Comparison of ENCODE assay signal across 18 cellular contexts in the genomic region with DNA sequence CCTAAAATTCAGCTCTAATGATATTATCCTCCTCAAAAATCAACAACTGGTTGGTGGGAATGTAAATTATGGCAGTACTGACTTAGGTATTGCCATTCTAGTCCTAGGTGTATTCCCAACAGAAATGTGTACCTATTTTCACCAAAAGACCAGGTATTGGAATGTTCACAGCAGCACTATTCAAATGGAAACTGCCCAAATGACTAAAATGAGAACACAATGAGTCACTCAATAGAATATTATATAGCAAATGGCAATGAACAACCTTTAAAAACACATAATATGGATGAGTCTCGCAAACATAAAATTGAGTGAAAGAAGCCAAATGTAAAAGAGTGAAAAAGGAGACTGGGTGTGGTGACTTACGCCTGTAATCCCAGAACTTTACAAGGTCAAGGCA. TPM values are rescaled to one million over a fixed set of nuclear protein-coding genes. Genes with fewer than 3 reads are reported as not detected.
DNase-seq lines count a peak whose midpoint lies in the region; ATAC-seq, FAIRE-seq and TF ChIP-seq lines count a peak whose summit lies in the region.
"Had no signal": no experiment of that assay in that cellular context is flagged by ENCODE, and none has a peak within 500 bp of the region (broad histone marks: within the 10 kb centered on the region; RNA-seq: fewer than 3 reads in every experiment).

No MANE protein-coding gene starts in this region.

- H3K4me3 ChIP-seq in tibial nerve (no peak overlapping the region), pancreas (no peak overlapping the region)
- H3K4me3 ChIP-seq: GM23338 had no signal

- FAIRE-seq in pancreas (lab: Jason Lieb, UNC) = no peak
- FAIRE-seq: GM12892 had no signal

- H3K27ac ChIP-seq in foreskin keratinocyte (peak overlapping the region; percentile 52), tibial nerve (no peak overlapping the region), pancreas (no peak overlapping the region)

- no peak for DNase-seq in foreskin keratinocyte
- DNase-seq in NCI-H1930 (lab: John Stamatoyannopoulos, UW) = no peak
- DNase-seq in tibial nerve (ENCODE audit: low spot score in 2 of 2) = no peak
- DNase-seq in pancreas = no peak
- DNase-seq: COR-L47, GF-D8, MV-4-11, NCI-H1417, NCI-H2029, NCI-H2171 treated with DMSO at 0.1 percent for 48 hours, NCI-H510A, NCI-H774 had no signal

- no peaks in the 10 kb centered on the region for H3K36me3 ChIP-seq in tibial nerve
- H3K36me3 ChIP-seq in pancreas = no peaks in the 10 kb centered on the region

- no peaks in the 10 kb centered on the region for H3K9me3 ChIP-seq in tibial nerve
- no peaks in the 10 kb centered on the region for H3K9me3 ChIP-seq in pancreas

- TF ChIP-seq EP300 in tibial nerve (IDR thresholded peaks at IDR 0.05) = no peak

- 94 to 100% methylated on average over 2 of the region's 2 CpGs for WGBS in tibial nerve, 2 donors
- WGBS in pancreas, 2 donors = 95% methylated on average over 2 of the region's 2 CpGs

- intact Hi-C loops in pancreas (cut with DNase I) = no loop called here

- ATAC-seq in GM18868 (IDR thresholded peaks at IDR 0.05; ENCODE audit: unreplicated experiment) = peak; percentile 46
- peak; percentile 28 for ATAC-seq in GM21381 (IDR thresholded peaks at IDR 0.05; ENCODE audit: unreplicated experiment)
- ATAC-seq in HG03354 (IDR thresholded peaks at IDR 0.05; ENCODE audit: poor library complexity, severe bottlenecking, unreplicated experiment) = peak; percentile 29
- ATAC-seq in foreskin keratinocyte = no peak
- ATAC-seq in pancreas = no peak
- ATAC-seq: GM23338, Panc1 had no signal

- TF ChIP-seq CTCF in foreskin keratinocyte (conservative IDR thresholded peaks at IDR 0.05) (no peak), tibial nerve (IDR thresholded peaks at IDR 0.05) (no peak), pancreas (IDR thresholded peaks at IDR 0.05) (no peak)

- no peaks in the 10 kb centered on the region for H3K27me3 ChIP-seq in foreskin keratinocyte
- H3K27me3 ChIP-seq in tibial nerve = no peaks in the 10 kb centered on the region
- H3K27me3 ChIP-seq in pancreas = no peaks in the 10 kb centered on the region

- peaks cover 27% of the 10 kb centered on the region for H3K4me1 ChIP-seq in foreskin keratinocyte
- peaks cover 0 to 48% (median 24%) of the 10 kb centered on the region in 4 donors for H3K4me1 ChIP-seq in tibial nerve
- peaks cover 0 to 8% (median 8%) of the 10 kb centered on the region in 3 donors for H3K4me1 ChIP-seq in pancreas

- no peak for TF ChIP-seq POLR2A in tibial nerve (IDR thresholded peaks at IDR 0.05)

RNA-seq across cellular contexts. Expression of a gene that starts 44.9 kb away (rescaled TPM):
- total RNA-seq in foreskin keratinocyte = 99.9 and 107 TPM in 2 replicates
- polyA plus RNA-seq in foreskin keratinocyte = 115 and 131 TPM in 2 replicates
- total RNA-seq in tibial nerve = 10 to 100 TPM; 53.1 to 95.4 (median 72.9) TPM
- total RNA-seq in pancreas = 10 to 100 TPM in 5 of 6 donors, 1 to 10 TPM in 1; 7.9 to 16.9 (median 12.7) TPM
- 10 to 100 TPM; 16.1 to 17.3 TPM for polyA plus RNA-seq in pancreas

Comparison
In these comparisons a context has a peak if more than half of its experiments do, and no peak if none do; other contexts are left out.
1. ATAC-seq: peak in GM18868 (single experiment), GM21381 (single experiment) and HG03354 (single experiment); none in foreskin keratinocyte (single experiment) and pancreas (0 of 4).